Comparison of ENCODE assay signal across 15 cellular contexts in the genomic region with DNA sequence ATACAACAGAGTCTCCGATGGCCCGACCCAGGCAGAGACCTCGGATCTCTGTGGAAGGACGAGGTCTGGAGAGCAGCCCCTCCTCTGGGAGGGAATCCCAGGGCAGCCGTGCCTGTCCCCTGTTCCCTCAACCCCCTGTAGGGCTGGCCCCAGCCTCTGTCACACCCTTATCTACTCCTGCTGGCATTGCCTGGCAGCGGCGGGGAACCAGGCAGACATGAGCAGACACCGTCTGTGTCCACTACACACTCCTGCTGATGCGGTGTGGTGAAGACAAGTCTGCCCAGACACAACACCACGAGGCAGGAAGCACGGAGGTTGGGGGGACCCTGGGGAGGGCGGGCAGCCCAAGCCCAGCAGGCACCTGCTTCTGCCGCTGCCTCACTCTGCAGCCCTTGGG. TPM values are rescaled to one million over a fixed set of nuclear protein-coding genes. Genes with fewer than 3 reads are reported as not detected.
DNase-seq lines count a peak whose midpoint lies in the region; ATAC-seq and TF ChIP-seq lines count a peak whose summit lies in the region.
"Had no signal": no experiment of that assay in that cellular context is flagged by ENCODE, and none has a peak within 500 bp of the region (broad histone marks: within the 10 kb centered on the region; RNA-seq: fewer than 3 reads in every experiment).

No MANE protein-coding gene starts in this region.

- POLR2A ChIA-PET in IMR-90 (lab: Charles Lee; ENCODE audit: unreplicated experiment) (no interaction called here), activated B cell treated with CpG ODN at 0.5 μM for 24 hours (lab: Charles Lee) (no interaction called here)

- H3K36me3 ChIP-seq in IMR-90 (ENCODE audit: control insufficient read depth, insufficient read depth, low read length), result no peaks in the 10 kb centered on the region
- H3K36me3 ChIP-seq in mucosa of stomach (ENCODE audit: control insufficient read depth, insufficient read depth, low read length), result no peaks in the 10 kb centered on the region
- H3K36me3 ChIP-seq: neural progenitor cell had no signal

- ATAC-seq in IMR-90 (ENCODE audit: low read depth) (no peak), activated B cell treated with CpG ODN at 0.5 μM for 24 hours (ENCODE audit: low read depth) (peak; percentile 13), HG02588 (IDR thresholded peaks at IDR 0.05; ENCODE audit: unreplicated experiment) (no peak)

- no peak overlapping the region for H4K8ac ChIP-seq in IMR-90 (ENCODE audit: low read depth in 2 of 2, low read length in 2 of 2)

- no peaks in the 10 kb centered on the region for H3K27me3 Mint-ChIP-seq in activated B cell treated with CpG ODN at 0.5 μM for 24 hours
- H3K27me3 Mint-ChIP-seq in Calu3 (ENCODE audit: unreplicated experiment), result no peaks in the 10 kb centered on the region

- H2BK5ac ChIP-seq in IMR-90 (ENCODE audit: low read depth, low read length, poor library complexity, severe bottlenecking), result no peak overlapping the region

- H3K4me1 Mint-ChIP-seq in activated B cell treated with CpG ODN at 0.5 μM for 24 hours (peaks cover 49% of the 10 kb centered on the region), Calu3 (ENCODE audit: low read depth, unreplicated experiment) (peaks cover 11% of the 10 kb centered on the region)
- H3K4me1 Mint-ChIP-seq: activated naive CD4-positive, alpha-beta T cell treated with anti-CD3 and anti-CD28 coated beads, Interleukin-2, amount 10 ng/mL, durations not matched to agents 7 days and 5 days; immature natural killer cell had no signal

- no peak overlapping the region for H3K23ac ChIP-seq in IMR-90 (ENCODE audit: low read depth, low read length)

- H3K4me2 ChIP-seq in IMR-90 (ENCODE audit: low read depth, low read length), result no peak overlapping the region
- H3K4me2 ChIP-seq: neural progenitor cell had no signal

- H3K27ac ChIP-seq in IMR-90 (ENCODE audit: insufficient read depth, low read length), result no peak overlapping the region
- H3K27ac ChIP-seq: neural progenitor cell had no signal

- BruUV-seq in IMR-90 (replicated peaks; lab: Mats Ljungman, UMichigan) (no TSS peak), Calu3 (replicated peaks; lab: Mats Ljungman, UMichigan) (no TSS peak)

- H3K56ac ChIP-seq in IMR-90 (ENCODE audit: extremely low read depth, insufficient read depth, low read length), result no peak overlapping the region

- in situ Hi-C loops in IMR-90 (cut with MboI; ENCODE audit: low sequenced_read_pairs), result no loop called here

- H3K27me3 ChIP-seq in IMR-90 (ENCODE audit: control insufficient read depth, insufficient read depth, low read length) (no peaks in the 10 kb centered on the region), mucosa of stomach (ENCODE audit: control insufficient read depth, insufficient read depth, low read length) (peaks cover 2% of the 10 kb centered on the region)
- H3K27me3 ChIP-seq: neural progenitor cell had no signal

- no peak for TF ChIP-seq RAD21 in IMR-90 (IDR thresholded peaks at IDR 0.05; ENCODE audit: low read length)

- peak overlapping the region; percentile 46; the same call in 1 of the 2 replicates for H2BK120ac ChIP-seq in IMR-90 (ENCODE audit: low read depth, low read length)

- H3K9me3 Mint-ChIP-seq in activated B cell treated with CpG ODN at 0.5 μM for 24 hours, result no peaks in the 10 kb centered on the region
- no peaks in the 10 kb centered on the region for H3K9me3 Mint-ChIP-seq in Calu3 (ENCODE audit: low read depth, unreplicated experiment)
- H3K9me3 Mint-ChIP-seq: activated naive CD4-positive, alpha-beta T cell treated with anti-CD3 and anti-CD28 coated beads, Interleukin-2, amount 10 ng/mL, durations not matched to agents 7 days and 5 days; IgD-negative memory B cell; immature natural killer cell; neural progenitor cell had no signal

- H3K4me3 Mint-ChIP-seq in activated B cell treated with CpG ODN at 0.5 μM for 24 hours (peak overlapping the region; percentile 15), Calu3 (ENCODE audit: low read depth, unreplicated experiment) (no peak overlapping the region)
- H3K4me3 Mint-ChIP-seq: activated naive CD4-positive, alpha-beta T cell treated with anti-CD3 and anti-CD28 coated beads, Interleukin-2, amount 10 ng/mL, durations not matched to agents 7 days and 5 days; immature natural killer cell; neural progenitor cell had no signal

- H3K4me1 ChIP-seq in IMR-90 (ENCODE audit: control insufficient read depth, insufficient read depth, low read length) (peaks cover 16% of the 10 kb centered on the region), mucosa of stomach (ENCODE audit: control insufficient read depth, insufficient read depth, low read length) (peaks cover 30% of the 10 kb centered on the region)

- H3K4me3 ChIP-seq in IMR-90 (ENCODE audit: insufficient read depth, low read depth, low read length) (no peak overlapping the region), mucosa of stomach (ENCODE audit: low read length) (no peak overlapping the region)
- H3K4me3 ChIP-seq: neural progenitor cell had no signal

- dilution Hi-C loops in IMR-90 (cut with HindIII; ENCODE audit: low sequenced_read_pairs, unreplicated experiment), result no loop called here

- H3K36me3 Mint-ChIP-seq in activated B cell treated with CpG ODN at 0.5 μM for 24 hours (ENCODE audit: low read depth) (no peaks in the 10 kb centered on the region), Calu3 (ENCODE audit: insufficient read depth, unreplicated experiment) (peaks cover 21% of the 10 kb centered on the region)
- H3K36me3 Mint-ChIP-seq: activated naive CD4-positive, alpha-beta T cell treated with anti-CD3 and anti-CD28 coated beads, Interleukin-2, amount 10 ng/mL, durations not matched to agents 7 days and 5 days; IgD-negative memory B cell; immature natural killer cell; neural progenitor cell had no signal

- TF ChIP-seq CTCF in IMR-90 (conservative IDR thresholded peaks at IDR 0.05; ENCODE audit: low read depth, low read length) (no peak), activated B cell treated with CpG ODN at 0.5 μM for 24 hours (IDR thresholded peaks at IDR 0.05) (no peak), Calu3 (IDR thresholded peaks at IDR 0.05; ENCODE audit: unreplicated experiment) (no peak)

- H2AFZ ChIP-seq in IMR-90 (replicated peaks; ENCODE audit: low read length, poor library complexity), result no peak overlapping the region
- H2AFZ ChIP-seq: neural progenitor cell had no signal

- TF ChIP-seq POLR2A in IMR-90 (IDR thresholded peaks at IDR 0.05; ENCODE audit: low read depth, low read length), result no peak

- intact Hi-C loops in IMR-90 (cut with micrococcal nuclease) (no loop called here), activated B cell treated with CpG ODN at 0.5 μM for 24 hours (cut with micrococcal nuclease) (loop anchor here (10.0 kb wide), 2 partner anchors 48 to 342 kb away; a partner anchor contains a TSS), Calu3 (cut with micrococcal nuclease; ENCODE audit: unreplicated experiment) (no loop called here)

- WGBS in IMR-90 (ENCODE audit: extremely low coverage in 2 of 2, insufficient read length in 1 of 2), 2 experiments, result 60% methylated on average over 1 of the region's 13 CpGs; no CpG with 5 or more reads in 1 of the 2 experiments

- H4K91ac ChIP-seq in IMR-90 (ENCODE audit: insufficient read depth, low read depth, low read length), result peak overlapping the region; percentile 22

- DNase-seq in COLO668 (lab: John Stamatoyannopoulos, UW; ENCODE audit: unreplicated experiment) (peak; percentile 35), IMR-90 (no peak), activated B cell treated with CpG ODN at 0.5 μM for 24 hours (no peak), Calu3 (no peak), SKM-1 (lab: John Stamatoyannopoulos, UW; ENCODE audit: unreplicated experiment) (no peak)
- DNase-seq: activated CD4-positive, alpha-beta T cell treated with anti-CD3 and anti-CD28 coated beads for 4 hours; activated naive CD4-positive, alpha-beta T cell treated with anti-CD3 and anti-CD28 coated beads, Interleukin-2, amount 10 ng/mL, durations not matched to agents 7 days and 5 days; dermis blood vessel endothelial cell; immature natural killer cell; stimulated activated CD4-positive, alpha-beta T cell treated with anti-CD3 and anti-CD28 coated beads, Interleukin-1b, Interleukin-23, amount 100 ng/mL, for 48 hours; T1000 had no signal

- H4K20me1 ChIP-seq in IMR-90 (ENCODE audit: insufficient read depth, low read length), result no peaks in the 10 kb centered on the region

- no peaks in the 10 kb centered on the region for H3K79me1 ChIP-seq in IMR-90 (ENCODE audit: low read depth in 1 of 2, low read length in 2 of 2)

- H3K9ac ChIP-seq in IMR-90 (ENCODE audit: low read depth, low read length) (no peak overlapping the region), mucosa of stomach (ENCODE audit: low read length) (peak overlapping the region; percentile 18)
- H3K9ac ChIP-seq: neural progenitor cell had no signal

- H3K4ac ChIP-seq in IMR-90 (ENCODE audit: low read depth, low read length), result no peak overlapping the region; the same call in 1 of the 2 replicates

- H4K5ac ChIP-seq in IMR-90 (ENCODE audit: low read depth, low read length), result no peak overlapping the region

- no peak overlapping the region for H3K14ac ChIP-seq in IMR-90 (replicated peaks; ENCODE audit: low read depth, low read length)

- H3K18ac ChIP-seq in IMR-90 (ENCODE audit: low read depth, low read length), result no peak overlapping the region

- no peaks in the 10 kb centered on the region for H3K9me3 ChIP-seq in IMR-90 (ENCODE audit: control insufficient read depth, insufficient read depth, low read length)
- H3K9me3 ChIP-seq in mucosa of stomach (ENCODE audit: control insufficient read depth, low read length), result no peaks in the 10 kb centered on the region

- H2AK9ac ChIP-seq in IMR-90 (replicated peaks; ENCODE audit: low read depth, low read length, poor library complexity), result no peak overlapping the region

- no peak overlapping the region for H2BK15ac ChIP-seq in IMR-90 (ENCODE audit: low read depth, low read length)

- H2BK20ac ChIP-seq in IMR-90 (ENCODE audit: low read depth, low read length), result no peak overlapping the region; the same call in 1 of the 2 replicates

- H2AK5ac ChIP-seq in IMR-90 (ENCODE audit: low read depth, low read length), result peak overlapping the region; percentile 58; the same call in 1 of the 2 replicates

- CTCF ChIA-PET in IMR-90 (lab: Yijun Ruan, JAX) (no interaction called here), activated B cell treated with CpG ODN at 0.5 μM for 24 hours (lab: Charles Lee) (no interaction called here), Calu3 (lab: Charles Lee) (no interaction called here)

- H3K27ac Mint-ChIP-seq in activated B cell treated with CpG ODN at 0.5 μM for 24 hours (peak overlapping the region; percentile 35), Calu3 (ENCODE audit: unreplicated experiment) (no peak overlapping the region)
- H3K27ac Mint-ChIP-seq: activated naive CD4-positive, alpha-beta T cell treated with anti-CD3 and anti-CD28 coated beads, Interleukin-2, amount 10 ng/mL, durations not matched to agents 7 days and 5 days; immature natural killer cell; neural progenitor cell had no signal

- H3K9me1 ChIP-seq in IMR-90 (ENCODE audit: insufficient read depth, low read length), result peaks cover 6% of the 10 kb centered on the region; the same call in 1 of the 2 replicates

RNA-seq across cellular contexts. Expression of a gene that starts 52.5 kb away (rescaled TPM):
- total RNA-seq in IMR-90 (2012; rRNA removed), result 1.6 and 1.9 TPM in 2 replicates
- polyA plus RNA-seq in IMR-90 (2012; rRNA removed), result 6.1 and 6.3 TPM in 2 replicates
- polyA plus RNA-seq in IMR-90 (2012; cell fraction: cytosol; rRNA removed), result 3.4 and 8.7 TPM in 2 replicates
- 3.6 and 6.1 TPM in 2 replicates for polyA plus RNA-seq in IMR-90 (2012; cell fraction: nucleus; rRNA removed; ENCODE audit: low replicate concordance)
- total RNA-seq in activated B cell treated with CpG ODN at 0.5 μM for 24 hours, result 16.9 and 18.4 TPM in 2 replicates
- total RNA-seq in Calu3 (2022), result 8.6 and 10.5 TPM in 2 replicates
- polyA plus RNA-seq: IgD-negative memory B cell had no signal
